ENCODE assay signal across 25 cellular contexts in genomic region chr19:51141181-51141580, GRCh38. TPM values are rescaled to one million over a fixed set of nuclear protein-coding genes. Genes with fewer than 3 reads are reported as not detected.
A peak's percentile ranks its signal among the peaks of the same experiment; 100 is the strongest.
DNase-seq lines count a peak whose midpoint lies in the region; ATAC-seq, FAIRE-seq and TF ChIP-seq lines count a peak whose summit lies in the region.
"Had no signal": no experiment of that assay in that cellular context is flagged by ENCODE, and none has a peak within 500 bp of the region (broad histone marks: within the 10 kb centered on the region; RNA-seq: fewer than 3 reads in every experiment).

No MANE protein-coding gene starts in this region.

- intact Hi-C loops in natural killer cell (cut with micrococcal nuclease): no loop called here

- H3K36me3 Mint-ChIP-seq in natural killer cell: no peaks in the 10 kb centered on the region
- no peaks in the 10 kb centered on the region for H3K36me3 Mint-ChIP-seq in natural killer cell treated with Interleukin-12 subunit alpha and Interleukin-12 subunit beta and Interleukin-15 and Interleukin-18, amount 100 ng/mL, for 72 hours

- H2AFZ ChIP-seq in H1 (ENCODE audit: low read length): 0 out of 2 replicates have a peak overlapping the region, but pooled peaks have one; percentile 46

- H3K36me3 ChIP-seq in H1 (ENCODE audit: control insufficient read depth in 2 of 4, insufficient read depth in 4 of 4, low read length in 3 of 4) (no peaks in the 10 kb centered on the region), upper lobe of left lung (no peaks in the 10 kb centered on the region), BE2C (no peaks in the 10 kb centered on the region)

- H3K4me1 Mint-ChIP-seq in natural killer cell: peaks cover 79 to 93% of the 10 kb centered on the region in 2 donors
- H3K4me1 Mint-ChIP-seq in natural killer cell treated with Interleukin-12 subunit alpha and Interleukin-12 subunit beta and Interleukin-15 and Interleukin-18, amount 100 ng/mL, for 72 hours (ENCODE audit: low read depth in 2 of 2): peaks cover 65 to 67% of the 10 kb centered on the region in 2 donors

- ATAC-seq in natural killer cell (no peak), upper lobe of left lung (ENCODE audit: low FRiP score in 2 of 2) (no peak)
- no peak for ATAC-seq in natural killer cell treated with Interleukin-12 subunit alpha and Interleukin-12 subunit beta and Interleukin-15 and Interleukin-18, amount 100 ng/mL, for 72 hours
- ATAC-seq: Panc1 had no signal

- peaks cover 6 to 14% (median 8%) of the 10 kb centered on the region in 4 experiments; a peak in 5 of 7 replicates for H3K4me1 ChIP-seq in H1 (replicated peaks in 1 of 4; ENCODE audit: control insufficient read depth in 3 of 4, insufficient read depth in 4 of 4, low read length in 3 of 4)
- H3K4me1 ChIP-seq in upper lobe of left lung: peaks cover 0 to 16% (median 14%) of the 10 kb centered on the region in 4 donors
- H3K4me1 ChIP-seq in BE2C: no peaks in the 10 kb centered on the region
- H3K4me1 ChIP-seq: Caco-2 had no signal

- TF ChIP-seq CTCF in natural killer cell (IDR thresholded peaks at IDR 0.05): no peak
- TF ChIP-seq CTCF in H1 (IDR thresholded peaks at IDR 0.05; ENCODE audit: control extremely low read depth in 1 of 3, insufficient read depth in 1 of 3, low read depth in 1 of 3, low read length in 3 of 3): no peak
- no peak for TF ChIP-seq CTCF in upper lobe of left lung (IDR thresholded peaks at IDR 0.05)
- TF ChIP-seq CTCF in BE2C (IDR thresholded peaks at IDR 0.05; ENCODE audit: low read depth, low read length): no peak

- H4K8ac ChIP-seq in H1 (ENCODE audit: extremely low read depth, insufficient read depth, low read length): no peak overlapping the region

- no peaks in the 10 kb centered on the region for H3K79me1 ChIP-seq in H1 (ENCODE audit: low read depth, low read length)

- H3K27me3 ChIP-seq in H1 (replicated peaks in 1 of 4; ENCODE audit: control insufficient read depth in 3 of 4, extremely low read depth in 1 of 4, insufficient read depth in 3 of 4, low read length in 3 of 4) (no peaks in the 10 kb centered on the region), upper lobe of left lung (no peaks in the 10 kb centered on the region), BE2C (peaks cover 36% of the 10 kb centered on the region)

- DNase-seq in natural killer cell (no peak), H1 (ENCODE audit: low read depth in 1 of 2, low spot score in 2 of 2) (no peak), mesenteric fat pad (ENCODE audit: low spot score) (peak; percentile 76), upper lobe of left lung (no peak), BE2C (no peak), GM12892 (ENCODE audit: insufficient read length) (no peak)
- DNase-seq in natural killer cell treated with Interleukin-12 subunit alpha and Interleukin-12 subunit beta and Interleukin-15 and Interleukin-18, amount 100 ng/mL, for 72 hours (ENCODE audit: low spot score): no peak
- DNase-seq in stimulated activated CD4-positive, alpha-beta T cell treated with anti-CD3 and anti-CD28 coated beads, Interleukin-4, amount 100 ng/mL, for 1 hour: no peak
- DNase-seq: AML-193; Caco-2; CD4-positive, CD25-positive, alpha-beta regulatory T cell; DMS153; Kasumi-1; NCI-H1694; NCI-H2081 treated with DMSO at 0.1 percent for 48 hours; NCI-H2171 treated with DMSO at 0.1 percent for 48 hours; NCI-H524 treated with DMSO at 0.1 percent for 48 hours; NCI-H82 had no signal

- no peak overlapping the region for H3K23ac ChIP-seq in H1 (ENCODE audit: insufficient read length)

- H3K9me3 ChIP-seq in H1 (ENCODE audit: insufficient read depth in 2 of 2, low read depth in 1 of 2, low read length in 1 of 2) (no peaks in the 10 kb centered on the region), upper lobe of left lung (no peaks in the 10 kb centered on the region), BE2C (no peaks in the 10 kb centered on the region)
- H3K9me3 ChIP-seq: Caco-2 had no signal

- H2BK5ac ChIP-seq in H1 (ENCODE audit: low read depth, low read length): no peak overlapping the region

- H2BK15ac ChIP-seq in H1 (ENCODE audit: low read length): no peak overlapping the region

- no peaks in the 10 kb centered on the region for H3K79me2 ChIP-seq in H1 (ENCODE audit: control insufficient read depth in 1 of 2, insufficient read depth in 2 of 2, low read length in 2 of 2)

- no peaks in the 10 kb centered on the region for H3K9me3 Mint-ChIP-seq in natural killer cell
- no peaks in the 10 kb centered on the region for H3K9me3 Mint-ChIP-seq in natural killer cell treated with Interleukin-12 subunit alpha and Interleukin-12 subunit beta and Interleukin-15 and Interleukin-18, amount 100 ng/mL, for 72 hours
- H3K9me3 Mint-ChIP-seq: CD4-positive, CD25-positive, alpha-beta regulatory T cell had no signal

- H3K4me3 ChIP-seq in H1 (ENCODE audit: extremely low read depth in 1 of 4, insufficient read depth in 2 of 4, low read depth in 3 of 4, low read length in 4 of 4): no peak overlapping the region
- H3K4me3 ChIP-seq in upper lobe of left lung: no peak overlapping the region
- no peak overlapping the region for H3K4me3 ChIP-seq in BE2C (ENCODE audit: low read depth, low read length)

- POLR2A ChIA-PET in H1 (lab: Charles Lee; ENCODE audit: partially characterized antibody): interaction anchor here (1.1 kb wide), 1 partner anchor 9 kb away, joined by 3 read pairs; no protein-coding TSS in a partner anchor

- no peak overlapping the region for H3K4ac ChIP-seq in H1 (replicated peaks; ENCODE audit: insufficient read length, low read depth, low read length)

- WGBS in H1 (ENCODE audit: extremely low coverage in 1 of 2, insufficient coverage in 1 of 2, insufficient read length in 1 of 2, insufficient replicate concordance in 2 of 2, low coverage in 1 of 2, low lambda C conversion rate in 2 of 2, missing lambda C conversion rate in 1 of 2), 2 experiments: 86% methylated on average over 6 of the region's 6 CpGs; no CpG with 5 or more reads in 1 of the 2 experiments
- 72 to 79% methylated on average over 6 of the region's 6 CpGs for WGBS in upper lobe of left lung, 2 donors

- H2BK20ac ChIP-seq in H1 (ENCODE audit: low read length): no peak overlapping the region

- no peak overlapping the region for H2BK12ac ChIP-seq in H1 (ENCODE audit: low read depth, low read length)

- no peak for TF ChIP-seq POLR2A in H1 (IDR thresholded peaks at IDR 0.05; ENCODE audit: control extremely low read depth in 1 of 2, low read depth in 2 of 2, low read length in 2 of 2)
- TF ChIP-seq POLR2A in upper lobe of left lung (IDR thresholded peaks at IDR 0.05): no peak
- TF ChIP-seq POLR2A in GM12892 (IDR thresholded peaks at IDR 0.05; ENCODE audit: low read depth, low read length): no peak

- FAIRE-seq in H1 (lab: Jason Lieb, UNC) (no peak), GM12892 (lab: Jason Lieb, UNC) (no peak)
- FAIRE-seq: GM12891 had no signal

- H3K27ac ChIP-seq in H1 (ENCODE audit: low read depth, low read length) (no peak overlapping the region), upper lobe of left lung (peak overlapping the region in 3 of 4 donors; percentile 36 to 82 (median 78))

- no peak overlapping the region for H3K18ac ChIP-seq in H1 (ENCODE audit: extremely low read depth, low read length)

- H3K27ac Mint-ChIP-seq in natural killer cell: peak overlapping the region; percentile 93 to 94
- H3K27ac Mint-ChIP-seq in natural killer cell treated with Interleukin-12 subunit alpha and Interleukin-12 subunit beta and Interleukin-15 and Interleukin-18, amount 100 ng/mL, for 72 hours: peak overlapping the region in 1 of 2 donors; percentile 26

- H3K4me2 ChIP-seq in H1 (ENCODE audit: insufficient read depth in 1 of 2, low read depth in 2 of 2, low read length in 2 of 2): peak overlapping the region in 1 of 2 experiments; percentile 52; a peak in 2 of 4 replicates

- no peak overlapping the region for H4K5ac ChIP-seq in H1 (ENCODE audit: insufficient read length, low read depth, low read length)

- no peak overlapping the region for H2AK5ac ChIP-seq in H1 (ENCODE audit: low read depth, low read length)

- peak overlapping the region; percentile 93 for H3K4me3 Mint-ChIP-seq in natural killer cell
- no peak overlapping the region for H3K4me3 Mint-ChIP-seq in natural killer cell treated with Interleukin-12 subunit alpha and Interleukin-12 subunit beta and Interleukin-15 and Interleukin-18, amount 100 ng/mL, for 72 hours
- H3K4me3 Mint-ChIP-seq: CD4-positive, CD25-positive, alpha-beta regulatory T cell had no signal

- TF ChIP-seq EP300 in H1 (IDR thresholded peaks at IDR 0.05; ENCODE audit: borderline replicate concordance in 1 of 2, low read depth in 2 of 2, low read length in 2 of 2): no peak
- no peak for TF ChIP-seq EP300 in upper lobe of left lung (IDR thresholded peaks at IDR 0.05)

- H3K56ac ChIP-seq in H1 (replicated peaks; ENCODE audit: insufficient read length, low read depth, low read length): no peak overlapping the region

- H2BK120ac ChIP-seq in H1 (replicated peaks; ENCODE audit: low read depth, low read length): no peak overlapping the region

- CTCF ChIA-PET in H1 (lab: Charles Lee; ENCODE audit: partially characterized antibody): interaction anchor here (0.8 to 4.0 kb wide), 3 partner anchors 16 to 103 kb away, joined by 3 to 21 read pairs (median 3); no protein-coding TSS in a partner anchor

- no peak overlapping the region for H3K14ac ChIP-seq in H1 (ENCODE audit: insufficient read length)

- no peaks in the 10 kb centered on the region for H4K20me1 ChIP-seq in H1 (replicated peaks in 1 of 2; ENCODE audit: control insufficient read depth in 1 of 2, insufficient read depth in 2 of 2, low read length in 2 of 2)

- no peak overlapping the region for H4K91ac ChIP-seq in H1 (replicated peaks; ENCODE audit: insufficient read length, low read length)

- H3K23me2 ChIP-seq in H1 (ENCODE audit: low read depth, low read length): no peaks in the 10 kb centered on the region

- no peak overlapping the region for H3K9ac ChIP-seq in H1 (replicated peaks in 1 of 4; ENCODE audit: extremely low read depth in 1 of 4, low read depth in 3 of 4, low read length in 3 of 4)

- no peaks in the 10 kb centered on the region for H3K27me3 Mint-ChIP-seq in natural killer cell (ENCODE audit: low read depth in 2 of 2)
- no peaks in the 10 kb centered on the region for H3K27me3 Mint-ChIP-seq in natural killer cell treated with Interleukin-12 subunit alpha and Interleukin-12 subunit beta and Interleukin-15 and Interleukin-18, amount 100 ng/mL, for 72 hours

- TF ChIP-seq RAD21 in H1 (IDR thresholded peaks at IDR 0.05 in 1 of 2, conservative IDR thresholded peaks at IDR 0.05 in 1 of 2; ENCODE audit: low read depth in 2 of 2, low read length in 2 of 2): no peak

RNA-seq across cellular contexts. Expression of gene SIGLEC7, which starts 0.9 kb away (rescaled TPM):
- total RNA-seq in natural killer cell: 10 to 100 TPM; 48.6 to 56.0 (median 49.5) TPM
- 1 to 10 TPM; 7.9 to 8.7 TPM for total RNA-seq in natural killer cell treated with Interleukin-12 subunit alpha and Interleukin-12 subunit beta and Interleukin-15 and Interleukin-18, amount 100 ng/mL, for 72 hours
- not detected in 2 replicates for total RNA-seq in H1 (2021; fragmentation: NEBNext Ultra II Directional; extraction: Animal tissue kit (Norgen Biotek cat#: 25700))
- not detected in 2 replicates for polyA plus RNA-seq in H1 (2011; rRNA removed)
- not detected for polyA plus RNA-seq in H1 (2011; cell fraction: cytosol; rRNA removed)
- polyA plus RNA-seq in H1 (2011; cell fraction: nucleus; rRNA removed): not detected
- polyA plus RNA-seq in H1 (2012, experiment 1 of 2): not detected in 4 replicates
- polyA plus RNA-seq in H1 (2012, experiment 2 of 2): not detected
- polyA plus RNA-seq in H1 (2013, experiment 1 of 2): not detected
- polyA plus RNA-seq in H1 (2013, experiment 2 of 2): not detected
- polyA minus RNA-seq in H1 (2011; rRNA and poly(A)+ RNA removed): not detected in 2 replicates
- polyA minus RNA-seq in H1 (2011; cell fraction: cytosol; rRNA and poly(A)+ RNA removed): not detected
- not detected for polyA minus RNA-seq in H1 (2011; cell fraction: nucleus; rRNA and poly(A)+ RNA removed)
- 8.1 TPM for total RNA-seq in mesenteric fat pad
- 10 to 100 TPM in 1 of 6 donors, 1 to 10 TPM in 5; 3.4 to 10.9 (median 8.1) TPM for total RNA-seq in upper lobe of left lung
- not detected for polyA plus RNA-seq in BE2C (2012; ENCODE audit: insufficient read depth, insufficient read length, low read depth)
- not detected for polyA plus RNA-seq in GM12892 (2012; ENCODE audit: missing spikeins)
- total RNA-seq: A172; Caco-2; CD4-positive, CD25-positive, alpha-beta regulatory T cell; G401; H4; MCF 10A had no signal
- polyA plus RNA-seq: AG04450; CD4-positive, CD25-positive, alpha-beta regulatory T cell had no signal

RNA-seq across cellular contexts. Expression of gene SIGLEC9, which starts 16.5 kb away (rescaled TPM):
- 10 to 100 TPM; 13.0 to 15.3 (median 13.8) TPM for total RNA-seq in natural killer cell
- total RNA-seq in natural killer cell treated with Interleukin-12 subunit alpha and Interleukin-12 subunit beta and Interleukin-15 and Interleukin-18, amount 100 ng/mL, for 72 hours: 1 to 10 TPM in 1 of 2 donors, under 1 TPM in 1; 0.69 to 1.1 TPM
- not detected in 2 replicates for total RNA-seq in H1 (2021; fragmentation: NEBNext Ultra II Directional; extraction: Animal tissue kit (Norgen Biotek cat#: 25700))
- polyA plus RNA-seq in H1 (2011; rRNA removed): 0.05 TPM in 1 of 2 replicates, not detected in the other
- not detected for polyA plus RNA-seq in H1 (2011; cell fraction: cytosol; rRNA removed)
- polyA plus RNA-seq in H1 (2011; cell fraction: nucleus; rRNA removed): not detected
- polyA plus RNA-seq in H1 (2012, experiment 1 of 2): not detected in 4 replicates
- not detected for polyA plus RNA-seq in H1 (2012, experiment 2 of 2)
- not detected for polyA plus RNA-seq in H1 (2013, experiment 1 of 2)
- polyA plus RNA-seq in H1 (2013, experiment 2 of 2): not detected
- polyA minus RNA-seq in H1 (2011; rRNA and poly(A)+ RNA removed): not detected in 2 replicates
- polyA minus RNA-seq in H1 (2011; cell fraction: cytosol; rRNA and poly(A)+ RNA removed): not detected
- polyA minus RNA-seq in H1 (2011; cell fraction: nucleus; rRNA and poly(A)+ RNA removed): not detected
- 19.0 TPM for total RNA-seq in mesenteric fat pad
- 10 to 100 TPM in 5 of 6 donors, 1 to 10 TPM in 1; 6.8 to 47.1 (median 24.6) TPM for total RNA-seq in upper lobe of left lung
- not detected for polyA plus RNA-seq in BE2C (2012; ENCODE audit: insufficient read depth, insufficient read length, low read depth)
- polyA plus RNA-seq in GM12892 (2012; ENCODE audit: missing spikeins): not detected
- total RNA-seq: A172, Caco-2, G401, H4, MCF 10A had no signal
- polyA plus RNA-seq: AG04450 had no signal

RNA-seq across cellular contexts. Expression of gene CTU1, which starts 33.0 kb away (rescaled TPM):
- 1 to 10 TPM; 2.5 to 6.5 (median 3.8) TPM for total RNA-seq in natural killer cell
- 10 to 100 TPM in 1 of 2 donors, 1 to 10 TPM in 1; 8.1 to 15.4 TPM for total RNA-seq in natural killer cell treated with Interleukin-12 subunit alpha and Interleukin-12 subunit beta and Interleukin-15 and Interleukin-18, amount 100 ng/mL, for 72 hours
- 7.2 and 8.1 TPM in 2 replicates for total RNA-seq in H1 (2021; fragmentation: NEBNext Ultra II Directional; extraction: Animal tissue kit (Norgen Biotek cat#: 25700))
- polyA plus RNA-seq in H1 (2011; rRNA removed): 4.6 and 6.6 TPM in 2 replicates
- polyA plus RNA-seq in H1 (2011; cell fraction: cytosol; rRNA removed): 5.2 TPM
- 12.7 TPM for polyA plus RNA-seq in H1 (2011; cell fraction: nucleus; rRNA removed)
- 2.9 to 4.4 TPM (median 3.7 TPM) in 4 replicates for polyA plus RNA-seq in H1 (2012, experiment 1 of 2)
- polyA plus RNA-seq in H1 (2012, experiment 2 of 2): 1.4 TPM
- polyA plus RNA-seq in H1 (2013, experiment 1 of 2): 3.1 TPM
- 2.6 TPM for polyA plus RNA-seq in H1 (2013, experiment 2 of 2)
- 1.4 and 1.6 TPM in 2 replicates for polyA minus RNA-seq in H1 (2011; rRNA and poly(A)+ RNA removed)
- polyA minus RNA-seq in H1 (2011; cell fraction: cytosol; rRNA and poly(A)+ RNA removed): 3.9 TPM
- polyA minus RNA-seq in H1 (2011; cell fraction: nucleus; rRNA and poly(A)+ RNA removed): 4.5 TPM
- 10.0 TPM for total RNA-seq in mesenteric fat pad
- 10 to 100 TPM in 5 of 6 donors, 1 to 10 TPM in 1; 9.5 to 23.0 (median 15.1) TPM for total RNA-seq in upper lobe of left lung
- 25.4 TPM for polyA plus RNA-seq in BE2C (2012; ENCODE audit: insufficient read depth, insufficient read length, low read depth)
- 0.68 TPM for polyA plus RNA-seq in GM12892 (2012; ENCODE audit: missing spikeins)

RNA-seq across cellular contexts. Expression of gene KLK14, which starts 58.5 kb away (rescaled TPM):
- 1 to 10 TPM in 2 of 3 donors, under 1 TPM in 1; 0.64 to 1.3 (median 1.1) TPM for total RNA-seq in natural killer cell
- 1 to 10 TPM in 1 of 2 donors, under 1 TPM in 1; 0.50 to 2.2 TPM for total RNA-seq in natural killer cell treated with Interleukin-12 subunit alpha and Interleukin-12 subunit beta and Interleukin-15 and Interleukin-18, amount 100 ng/mL, for 72 hours
- 0.40 and 1.2 TPM in 2 replicates for total RNA-seq in H1 (2021; fragmentation: NEBNext Ultra II Directional; extraction: Animal tissue kit (Norgen Biotek cat#: 25700))
- polyA plus RNA-seq in H1 (2011; rRNA removed): 0.09 and 0.22 TPM in 2 replicates
- 0.32 TPM for polyA plus RNA-seq in H1 (2011; cell fraction: cytosol; rRNA removed)
- 2.3 TPM for polyA plus RNA-seq in H1 (2011; cell fraction: nucleus; rRNA removed)
- polyA plus RNA-seq in H1 (2012, experiment 1 of 2): 0.64 to 0.87 TPM (median 0.86 TPM) in 4 replicates
- polyA plus RNA-seq in H1 (2012, experiment 2 of 2): not detected
- polyA plus RNA-seq in H1 (2013, experiment 1 of 2): 0.24 TPM
- polyA plus RNA-seq in H1 (2013, experiment 2 of 2): 0.28 TPM
- polyA minus RNA-seq in H1 (2011; rRNA and poly(A)+ RNA removed): not detected in 2 replicates
- not detected for polyA minus RNA-seq in H1 (2011; cell fraction: cytosol; rRNA and poly(A)+ RNA removed)
- not detected for polyA minus RNA-seq in H1 (2011; cell fraction: nucleus; rRNA and poly(A)+ RNA removed)
- not detected for total RNA-seq in mesenteric fat pad
- 1 to 10 TPM in 3 of 6 donors, not detected in 3; 1.2 to 2.1 (median 2.0) TPM for total RNA-seq in upper lobe of left lung
- not detected for polyA plus RNA-seq in BE2C (2012; ENCODE audit: insufficient read depth, insufficient read length, low read depth)
- not detected for polyA plus RNA-seq in GM12892 (2012; ENCODE audit: missing spikeins)
- total RNA-seq: A172, Caco-2, G401, H4 had no signal
- polyA plus RNA-seq: AG04450; CD4-positive, CD25-positive, alpha-beta regulatory T cell had no signal
